In the genomic region with DNA sequence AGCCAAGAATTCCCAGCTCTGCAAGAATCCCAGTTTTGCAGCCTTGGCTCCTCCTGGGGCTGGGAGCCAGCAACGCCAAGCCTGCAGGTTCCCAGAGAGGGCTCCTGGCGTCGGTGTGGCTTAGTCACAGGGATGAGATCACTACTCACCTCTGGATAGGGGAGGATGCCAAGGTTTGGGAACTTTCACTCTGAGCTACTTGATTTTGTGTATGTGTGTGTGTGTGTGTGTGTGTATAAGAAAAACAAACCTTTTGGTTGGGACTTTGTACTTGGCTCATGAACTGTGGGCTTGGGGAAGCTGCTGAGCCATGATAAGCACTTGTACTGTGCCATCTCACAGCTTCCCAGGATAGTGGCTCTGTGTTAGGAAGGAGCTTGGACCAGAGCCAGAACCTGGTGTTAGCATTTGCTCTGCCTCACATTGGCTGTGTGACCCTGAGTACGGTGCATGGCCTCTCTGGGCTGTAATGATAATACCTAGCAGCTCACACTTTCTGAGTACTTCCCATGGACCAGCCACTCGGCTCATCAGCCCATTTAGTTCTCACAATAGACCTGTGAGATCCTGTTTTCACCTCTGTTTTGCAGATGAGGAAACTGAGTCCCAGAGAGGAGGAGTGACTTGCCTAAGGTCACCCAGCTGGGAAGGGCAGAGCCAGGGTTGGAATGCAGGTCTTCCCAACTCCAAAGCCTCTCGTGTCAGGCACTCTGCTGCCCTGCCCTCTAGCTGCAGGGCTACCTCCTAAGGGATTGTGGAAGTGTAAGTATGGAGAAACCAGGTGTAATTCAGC, we compare ENCODE assay signal across 11 cellular contexts. TPM values are rescaled to one million over a fixed set of nuclear protein-coding genes. Genes with fewer than 3 reads are reported as not detected.
A peak's percentile ranks its signal among the peaks of the same experiment; 100 is the strongest.
DNase-seq lines count a peak whose midpoint lies in the region; ATAC-seq, FAIRE-seq and TF ChIP-seq lines count a peak whose summit lies in the region.
"Had no signal": no experiment of that assay in that cellular context is flagged by ENCODE, and none has a peak within 500 bp of the region (broad histone marks: within the 10 kb centered on the region; RNA-seq: fewer than 3 reads in every experiment).

No MANE protein-coding gene starts in this region.

- DNase-seq in NCI-H2196 (lab: John Stamatoyannopoulos, UW; ENCODE audit: unreplicated experiment) (peak; percentile 57), NCI-H2196 treated with DMSO at 0.1 percent for 48 hours (lab: John Stamatoyannopoulos, UW; ENCODE audit: unreplicated experiment) (no peak), chondrocyte (ENCODE audit: low spot score) (no peak), HepG2 (ENCODE audit: low spot score) (peak; percentile 93), DMS114 treated with DMSO at 0.1 percent for 48 hours (lab: John Stamatoyannopoulos, UW; ENCODE audit: unreplicated experiment) (no peak)
- no peak for DNase-seq in stimulated activated CD4-positive, alpha-beta T cell treated with anti-CD3 and anti-CD28 coated beads, Interleukin-4, amount 100 ng/mL, for 24 hours
- DNase-seq: effector memory CD4-positive, alpha-beta T cell; naive thymus-derived CD8-positive, alpha-beta T cell had no signal

- no peak; a peak in 1 of 4 replicates for TF ChIP-seq EP300 in HepG2 (IDR thresholded peaks at IDR 0.05; ENCODE audit: low read depth in 2 of 2, low read length in 2 of 2)
- TF ChIP-seq EP300 in HepG2 (CRISPR knock-in tag; IDR thresholded peaks at IDR 0.05; ENCODE audit: borderline replicate concordance) = no peak; the same call in 1 of the 2 replicates

- H3K9me3 ChIP-seq in HepG2 (ENCODE audit: low read length) = no peaks in the 10 kb centered on the region

- H3K4me1 Mint-ChIP-seq in chondrocyte (ENCODE audit: low read depth) = peaks cover 21% of the 10 kb centered on the region

- H3K36me3 ChIP-seq in HepG2 (replicated peaks in 1 of 2; ENCODE audit: control insufficient read depth in 1 of 2, insufficient read depth in 2 of 2, low read length in 2 of 2) = no peaks in the 10 kb centered on the region

- no peaks in the 10 kb centered on the region; a peak in 1 of 5 replicates for H3K27me3 ChIP-seq in HepG2 (ENCODE audit: control insufficient read depth in 1 of 2, insufficient read depth in 2 of 2, low read length in 2 of 2)

- intact Hi-C loops in HepG2 (cut with micrococcal nuclease; ENCODE audit: unreplicated experiment) = loop anchor here (5.0 kb wide), 1 partner anchor 63 kb away; no protein-coding TSS in a partner anchor

- in situ Hi-C loops in HepG2 (cut with HindIII; ENCODE audit: extremely low pct_ligation_motif_present, low pct_unique_long_range_greater_than_20kb) = no loop called here

- peaks cover 60% of the 10 kb centered on the region for H3K4me1 ChIP-seq in HepG2 (ENCODE audit: insufficient read depth, low read length)

- CTCF ChIA-PET in HepG2 (lab: Yijun Ruan, JAX; ENCODE audit: low intra/inter-chr PET ratio, low total read pairs) = no interaction called here

- FAIRE-seq in HepG2 (lab: Jason Lieb, UNC) = peak; percentile 94
- FAIRE-seq: GM18507 had no signal

- no peaks in the 10 kb centered on the region for H3K36me3 Mint-ChIP-seq in chondrocyte (ENCODE audit: low read depth)
- H3K36me3 Mint-ChIP-seq: naive thymus-derived CD8-positive, alpha-beta T cell had no signal

- H3K9me3 Mint-ChIP-seq in chondrocyte (ENCODE audit: low read depth) = no peaks in the 10 kb centered on the region
- H3K9me3 Mint-ChIP-seq: naive thymus-derived CD8-positive, alpha-beta T cell had no signal

- H3K27me3 Mint-ChIP-seq in chondrocyte (ENCODE audit: low read depth) = peaks cover 5% of the 10 kb centered on the region

- no peak overlapping the region for H2AFZ ChIP-seq in HepG2 (ENCODE audit: low read length)

- no peak for TF ChIP-seq CTCF in chondrocyte (IDR thresholded peaks at IDR 0.05)
- no peak; the same call in 1 of the 2 replicates for TF ChIP-seq CTCF in HepG2 (CRISPR knock-in tag; IDR thresholded peaks at IDR 0.05)

- peak; percentile 32; the same call in 1 of the 2 replicates for TF ChIP-seq RAD21 in HepG2 (CRISPR knock-in tag; IDR thresholded peaks at IDR 0.05)

- peak overlapping the region; percentile 33 for H3K4me2 ChIP-seq in HepG2 (ENCODE audit: low read depth, low read length)

- no peaks in the 10 kb centered on the region for H3K79me2 ChIP-seq in HepG2 (ENCODE audit: insufficient read depth, low read length)

- H4K20me1 ChIP-seq in HepG2 (ENCODE audit: insufficient read depth, low read length) = no peaks in the 10 kb centered on the region

- WGBS in HepG2 (ENCODE audit: low lambda C conversion rate) = 21% methylated on average over 6 of the region's 6 CpGs

- no peak overlapping the region for H3K27ac ChIP-seq in HepG2 (ENCODE audit: extremely low read length, insufficient read depth, low read length)

- no peak overlapping the region for H3K4me3 Mint-ChIP-seq in chondrocyte (ENCODE audit: unreplicated experiment)
- H3K4me3 Mint-ChIP-seq: naive thymus-derived CD8-positive, alpha-beta T cell had no signal

- no TSS peak for BruUV-seq in HepG2 (replicated peaks; lab: Mats Ljungman, UMichigan)

- no peak overlapping the region for H3K4me3 ChIP-seq in HepG2 (replicated peaks in 1 of 3; ENCODE audit: insufficient read depth in 1 of 3, low read depth in 2 of 3, low read length in 3 of 3)

- ATAC-seq in HepG2 = peak; percentile 88
- ATAC-seq in GM18867 (IDR thresholded peaks at IDR 0.05; ENCODE audit: unreplicated experiment) = no peak
- ATAC-seq in GM21381 (IDR thresholded peaks at IDR 0.05; ENCODE audit: unreplicated experiment) = no peak
- ATAC-seq: naive thymus-derived CD8-positive, alpha-beta T cell had no signal

- no peak for TF ChIP-seq POLR2A in HepG2 (IDR thresholded peaks at IDR 0.05; ENCODE audit: insufficient read depth in 1 of 2, low read depth in 2 of 2, low read length in 2 of 2)

- no peak overlapping the region for H3K9ac ChIP-seq in HepG2 (ENCODE audit: insufficient read depth, low read depth, low read length)

- POLR2A ChIA-PET in HepG2 (lab: Yijun Ruan, JAX) = interaction anchor here (1.2 to 1.5 kb wide), 2 partner anchors 11 to 23 kb away, joined by 5 to 6 read pairs; no protein-coding TSS in a partner anchor

- H3K27ac Mint-ChIP-seq in chondrocyte (ENCODE audit: unreplicated experiment) = peak overlapping the region; percentile 68

TF ChIP-seq in HepG2, 621 proteins besides CTCF, POLR2A, EP300 and RAD21 (continues in another document):
- TF ChIP-seq, protein P1, sequence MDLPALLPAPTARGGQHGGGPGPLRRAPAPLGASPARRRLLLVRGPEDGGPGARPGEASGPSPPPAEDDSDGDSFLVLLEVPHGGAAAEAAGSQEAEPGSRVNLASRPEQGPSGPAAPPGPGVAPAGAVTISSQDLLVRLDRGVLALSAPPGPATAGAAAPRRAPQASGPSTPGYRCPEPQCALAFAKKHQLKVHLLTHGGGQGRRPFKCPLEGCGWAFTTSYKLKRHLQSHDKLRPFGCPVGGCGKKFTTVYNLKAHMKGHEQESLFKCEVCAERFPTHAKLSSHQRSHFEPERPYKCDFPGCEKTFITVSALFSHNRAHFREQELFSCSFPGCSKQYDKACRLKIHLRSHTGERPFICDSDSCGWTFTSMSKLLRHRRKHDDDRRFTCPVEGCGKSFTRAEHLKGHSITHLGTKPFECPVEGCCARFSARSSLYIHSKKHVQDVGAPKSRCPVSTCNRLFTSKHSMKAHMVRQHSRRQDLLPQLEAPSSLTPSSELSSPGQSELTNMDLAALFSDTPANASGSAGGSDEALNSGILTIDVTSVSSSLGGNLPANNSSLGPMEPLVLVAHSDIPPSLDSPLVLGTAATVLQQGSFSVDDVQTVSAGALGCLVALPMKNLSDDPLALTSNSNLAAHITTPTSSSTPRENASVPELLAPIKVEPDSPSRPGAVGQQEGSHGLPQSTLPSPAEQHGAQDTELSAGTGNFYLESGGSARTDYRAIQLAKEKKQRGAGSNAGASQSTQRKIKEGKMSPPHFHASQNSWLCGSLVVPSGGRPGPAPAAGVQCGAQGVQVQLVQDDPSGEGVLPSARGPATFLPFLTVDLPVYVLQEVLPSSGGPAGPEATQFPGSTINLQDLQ (CRISPR knock-in tag; IDR thresholded peaks at IDR 0.05) = no peak
- TF ChIP-seq ATF7 (IDR thresholded peaks at IDR 0.05) (peak; percentile 16; the same call in 1 of the 2 replicates), ATF7 (CRISPR knock-in tag; IDR thresholded peaks at IDR 0.05) (0 out of 2 replicates have a peak, but pooled peaks have one; percentile 61), ELF1 (CRISPR knock-in tag; IDR thresholded peaks at IDR 0.05) (no peak), SRF (IDR thresholded peaks at IDR 0.05; ENCODE audit: low read depth, low read length) (no peak), NCOA1 (CRISPR knock-in tag; IDR thresholded peaks at IDR 0.05) (no peak), SMARCE1 (IDR thresholded peaks at IDR 0.05; ENCODE audit: borderline replicate concordance) (no peak), SRY (CRISPR knock-in tag; IDR thresholded peaks at IDR 0.05) (0 out of 2 replicates have a peak, but pooled peaks have one; percentile 25)

RNA-seq across cellular contexts. Expression of a gene that starts 41.4 kb away (rescaled TPM):
- total RNA-seq in chondrocyte (36.6 to 66.7 TPM (median 58.5 TPM) in 3 replicates), HepG2 (2016; rRNA removed; fragmentation: Illumina TruSeq; extraction: Trizol) (25.3 and 32.1 TPM in 2 replicates)
- 2.8 and 5.2 TPM in 2 replicates for total RNA-seq in HepG2 (2016; cell fraction: cytosol; rRNA removed; fragmentation: Illumina TruSeq; extraction: Trizol; ENCODE audit: low read depth)
- total RNA-seq in HepG2 (2016; cell fraction: insoluble cytoplasmic fraction; rRNA removed; fragmentation: Illumina TruSeq; extraction: Trizol) = 24.3 and 28.3 TPM in 2 replicates
- 10.8 and 12.3 TPM in 2 replicates for total RNA-seq in HepG2 (2016; cell fraction: membrane; rRNA removed; fragmentation: Illumina TruSeq; extraction: Trizol)
- 23.5 and 29.5 TPM in 2 replicates for total RNA-seq in HepG2 (2016; cell fraction: nucleus; rRNA removed; fragmentation: Illumina TruSeq; extraction: Trizol)
- polyA plus RNA-seq in HepG2 (2011; rRNA removed) = 37.9 and 39.9 TPM in 2 replicates
- polyA plus RNA-seq in HepG2 (2011; cell fraction: cytosol; rRNA removed) = 20.8 and 29.3 TPM in 2 replicates
- polyA plus RNA-seq in HepG2 (2011; cell fraction: nucleus; rRNA removed) = 42.4 and 54.9 TPM in 2 replicates
- 14.7 and 24.6 TPM in 2 replicates for polyA plus RNA-seq in HepG2 (2012)
- 1.9 and 2.6 TPM in 2 replicates for polyA plus RNA-seq in HepG2 (2016; cell fraction: cytosol; fragmentation: Illumina TruSeq; extraction: Trizol; ENCODE audit: low read depth)
- 24.2 and 33.5 TPM in 2 replicates for polyA plus RNA-seq in HepG2 (2016; cell fraction: insoluble cytoplasmic fraction; fragmentation: Illumina TruSeq; extraction: Trizol; ENCODE audit: low read depth)
- polyA plus RNA-seq in HepG2 (2016; cell fraction: membrane; fragmentation: Illumina TruSeq; extraction: Trizol; ENCODE audit: low read depth) = 5.5 and 5.8 TPM in 2 replicates
- polyA plus RNA-seq in HepG2 (2016; cell fraction: nucleus; fragmentation: Illumina TruSeq; extraction: Trizol; ENCODE audit: insufficient read depth, low read depth) = 42.8 and 47.1 TPM in 2 replicates
- 48.1 and 97.1 TPM in 2 replicates for polyA minus RNA-seq in HepG2 (2011; rRNA and poly(A)+ RNA removed; ENCODE audit: low replicate concordance)
- 26.5 and 29.0 TPM in 2 replicates for polyA minus RNA-seq in HepG2 (2011; cell fraction: cytosol; rRNA and poly(A)+ RNA removed)
- 34.6 and 46.1 TPM in 2 replicates for polyA minus RNA-seq in HepG2 (2011; cell fraction: nucleus; rRNA and poly(A)+ RNA removed)
- total RNA-seq: naive thymus-derived CD8-positive, alpha-beta T cell had no signal
- polyA plus RNA-seq: naive thymus-derived CD8-positive, alpha-beta T cell had no signal

Comparison
In these comparisons a context has a peak if more than half of its experiments do, and no peak if none do; other contexts are left out.
1. DNase-seq: peak in NCI-H2196 (single experiment) and HepG2 (single experiment); none in NCI-H2196 treated with DMSO at 0.1 percent for 48 hours (single experiment), chondrocyte (single experiment), DMS114 treated with DMSO at 0.1 percent for 48 hours (single experiment) and stimulated activated CD4-positive, alpha-beta T cell treated with anti-CD3 and anti-CD28 coated beads, Interleukin-4, amount 100 ng/mL, for 24 hours (single experiment).